24 cellular contexts compared by ENCODE assay signal in the genomic region with DNA sequence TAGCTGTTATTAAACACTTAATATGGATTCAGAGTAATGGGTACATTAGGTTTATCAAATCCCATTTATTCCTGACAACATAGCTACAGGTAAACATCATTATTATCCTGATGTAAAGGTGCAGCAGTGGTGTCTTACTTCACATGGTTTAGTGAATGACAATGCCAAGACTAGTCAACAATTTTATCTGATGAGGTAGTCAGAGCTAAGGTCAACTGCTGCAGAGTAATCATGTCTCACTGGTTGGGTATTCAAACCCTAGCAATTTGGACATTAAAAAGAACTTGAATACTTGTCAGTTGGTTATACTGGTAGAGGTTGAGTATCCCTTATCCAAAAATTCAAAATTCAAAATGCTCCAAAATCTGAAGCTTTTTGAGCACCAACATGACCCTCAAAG.
"Had no signal": no experiment of that assay in that cellular context is flagged by ENCODE, and none has a peak within 500 bp of the region (broad histone marks: within the 10 kb centered on the region; RNA-seq: fewer than 3 reads in every experiment).

No MANE protein-coding gene starts in this region.

- DNase-seq: activated CD4-positive, alpha-beta T cell treated with anti-CD3 and anti-CD28 coated beads, Interleukin-2, amount 10 ng/mL, durations not matched to agents 7 days and 5 days; activated CD4-positive, CD25-positive, alpha-beta regulatory T cell treated with anti-CD3 and anti-CD28 coated beads, Interleukin-2, amount 50 U/mL, for 72 hours; activated CD8-positive, alpha-beta memory T cell treated with anti-CD3 and anti-CD28 coated beads, Interleukin-2, amount 10 ng/mL, durations not matched to agents 7 days and 5 days; activated CD8-positive, alpha-beta T cell treated with anti-CD3 and anti-CD28 coated beads for 36 hours; activated effector memory CD4-positive, alpha-beta T cell treated with anti-CD3 and anti-CD28 coated beads, Interleukin-2, amount 50 U/mL, for 16 hours; activated naive CD4-positive, alpha-beta T cell treated with anti-CD3 and anti-CD28 coated beads, Interleukin-2, amount 10 ng/mL, durations not matched to agents 7 days and 5 days; activated T-cell treated with anti-CD3 and anti-CD28 coated beads for 4 hours; body of pancreas; caudate nucleus; effector CD4-positive, alpha-beta T cell; gastrocnemius medialis; hippocampal formation; left cardiac atrium; lower lobe of right lung; naive thymus-derived CD4-positive, alpha-beta T cell; posterior cingulate gyrus; stimulated activated CD4-positive, alpha-beta T cell treated with anti-CD3 and anti-CD28 coated beads, Interleukin-1b, Interleukin-23, amount 100 ng/mL, for 48 hours; stomach; uterus; WERI-Rb-1 had no signal

- H2AFZ ChIP-seq: neural progenitor cell had no signal

- H3K27me3 ChIP-seq: body of pancreas, gastrocnemius medialis, neural progenitor cell, stomach, suprapubic skin, tibial nerve, uterus had no signal

- H3K4me1 ChIP-seq: gastrocnemius medialis, lower lobe of right lung, neural progenitor cell, stomach, suprapubic skin, tibial nerve, uterus had no signal

- FAIRE-seq: endometrium had no signal

- H3K27ac ChIP-seq: body of pancreas, gastrocnemius medialis, lower lobe of right lung, neural progenitor cell, stomach, suprapubic skin, tibial nerve, uterus, WERI-Rb-1 had no signal

- H3K4me2 ChIP-seq: neural progenitor cell had no signal

- H3K9ac ChIP-seq: neural progenitor cell had no signal

- H3K4me3 ChIP-seq: body of pancreas, gastrocnemius medialis, lower lobe of right lung, neural progenitor cell, stomach, suprapubic skin, tibial nerve, uterus had no signal

- H3K36me3 ChIP-seq: gastrocnemius medialis, lower lobe of right lung, neural progenitor cell, stomach, suprapubic skin, tibial nerve, uterus, WERI-Rb-1 had no signal

- H3K9me3 ChIP-seq: body of pancreas, gastrocnemius medialis, lower lobe of right lung, stomach, suprapubic skin, tibial nerve, uterus had no signal
